8 cellular contexts compared by ENCODE assay signal in the genomic region with DNA sequence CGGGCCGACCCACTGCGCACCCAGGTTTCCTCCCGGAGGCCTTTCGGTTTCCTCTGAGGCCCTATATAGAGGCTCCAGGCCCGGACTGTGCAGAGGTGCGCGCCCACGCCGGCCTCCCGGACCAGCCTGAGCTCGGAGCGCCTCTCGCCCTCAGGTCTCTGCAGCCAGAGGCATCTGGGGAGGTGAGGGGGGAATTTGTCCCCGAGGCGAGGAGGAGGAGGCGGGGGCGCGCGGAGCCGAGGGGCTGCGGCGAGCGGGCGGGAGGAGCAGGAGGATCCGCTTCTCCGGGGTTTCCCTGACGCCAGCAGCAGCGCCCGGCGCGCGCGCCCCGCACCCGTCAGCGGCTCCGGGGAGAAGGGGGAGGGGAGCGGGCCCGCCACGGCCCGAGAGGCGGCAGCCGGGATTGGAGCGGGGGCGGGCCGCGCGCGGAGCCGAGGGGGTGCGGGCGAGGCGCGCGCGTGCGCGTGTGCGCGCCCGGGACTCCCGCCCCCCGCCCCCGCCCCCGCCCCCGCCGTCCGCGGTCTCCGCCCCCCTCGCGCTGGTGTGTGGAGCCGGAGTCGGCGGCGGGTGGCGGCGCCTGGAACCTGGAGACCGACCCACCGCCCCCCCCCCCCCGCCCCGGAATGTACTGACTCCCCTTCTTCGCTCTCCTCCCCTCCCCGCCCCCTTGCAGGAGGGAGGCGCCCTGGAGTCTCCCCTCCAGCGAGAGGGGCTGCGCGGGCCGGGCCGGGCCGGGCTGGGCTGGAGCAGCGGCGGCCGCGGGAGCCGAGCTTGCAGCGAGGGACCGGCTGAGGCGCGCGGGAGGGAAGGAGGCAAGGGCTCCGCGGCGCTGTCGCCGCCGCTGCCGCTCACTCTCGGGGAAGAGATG. TPM values are rescaled to one million over a fixed set of nuclear protein-coding genes. Genes with fewer than 3 reads are reported as not detected.
A peak's percentile ranks its signal among the peaks of the same experiment; 100 is the strongest.
DNase-seq lines count a peak whose midpoint lies in the region; ATAC-seq and TF ChIP-seq lines count a peak whose summit lies in the region.

A gene with protein sequence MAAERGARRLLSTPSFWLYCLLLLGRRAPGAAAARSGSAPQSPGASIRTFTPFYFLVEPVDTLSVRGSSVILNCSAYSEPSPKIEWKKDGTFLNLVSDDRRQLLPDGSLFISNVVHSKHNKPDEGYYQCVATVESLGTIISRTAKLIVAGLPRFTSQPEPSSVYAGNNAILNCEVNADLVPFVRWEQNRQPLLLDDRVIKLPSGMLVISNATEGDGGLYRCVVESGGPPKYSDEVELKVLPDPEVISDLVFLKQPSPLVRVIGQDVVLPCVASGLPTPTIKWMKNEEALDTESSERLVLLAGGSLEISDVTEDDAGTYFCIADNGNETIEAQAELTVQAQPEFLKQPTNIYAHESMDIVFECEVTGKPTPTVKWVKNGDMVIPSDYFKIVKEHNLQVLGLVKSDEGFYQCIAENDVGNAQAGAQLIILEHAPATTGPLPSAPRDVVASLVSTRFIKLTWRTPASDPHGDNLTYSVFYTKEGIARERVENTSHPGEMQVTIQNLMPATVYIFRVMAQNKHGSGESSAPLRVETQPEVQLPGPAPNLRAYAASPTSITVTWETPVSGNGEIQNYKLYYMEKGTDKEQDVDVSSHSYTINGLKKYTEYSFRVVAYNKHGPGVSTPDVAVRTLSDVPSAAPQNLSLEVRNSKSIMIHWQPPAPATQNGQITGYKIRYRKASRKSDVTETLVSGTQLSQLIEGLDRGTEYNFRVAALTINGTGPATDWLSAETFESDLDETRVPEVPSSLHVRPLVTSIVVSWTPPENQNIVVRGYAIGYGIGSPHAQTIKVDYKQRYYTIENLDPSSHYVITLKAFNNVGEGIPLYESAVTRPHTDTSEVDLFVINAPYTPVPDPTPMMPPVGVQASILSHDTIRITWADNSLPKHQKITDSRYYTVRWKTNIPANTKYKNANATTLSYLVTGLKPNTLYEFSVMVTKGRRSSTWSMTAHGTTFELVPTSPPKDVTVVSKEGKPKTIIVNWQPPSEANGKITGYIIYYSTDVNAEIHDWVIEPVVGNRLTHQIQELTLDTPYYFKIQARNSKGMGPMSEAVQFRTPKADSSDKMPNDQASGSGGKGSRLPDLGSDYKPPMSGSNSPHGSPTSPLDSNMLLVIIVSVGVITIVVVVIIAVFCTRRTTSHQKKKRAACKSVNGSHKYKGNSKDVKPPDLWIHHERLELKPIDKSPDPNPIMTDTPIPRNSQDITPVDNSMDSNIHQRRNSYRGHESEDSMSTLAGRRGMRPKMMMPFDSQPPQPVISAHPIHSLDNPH (N-terminal part only) (plus strand): TSS at position 653 of the 868 bp plus-strand sequence. CDS start 213 bp downstream, at position 866.

- no peaks in the 10 kb centered on the region for H3K36me3 ChIP-seq in HAP-1 (replicated peaks)
- H3K36me3 ChIP-seq in heart left ventricle: no peaks in the 10 kb centered on the region
- H3K36me3 ChIP-seq in parathyroid adenoma (ENCODE audit: control insufficient read depth, insufficient read depth, low read length): no peaks in the 10 kb centered on the region
- H3K36me3 ChIP-seq in thymus (ENCODE audit: control insufficient read depth, insufficient read depth): no peaks in the 10 kb centered on the region

- ATAC-seq in heart left ventricle: peak; percentile 84 to 96 (median 96)

- peak within 1 kb of the TSS; percentile 75 for H3K4me2 ChIP-seq in parathyroid adenoma (ENCODE audit: low read length)

- DNase-seq in DMS53 (lab: John Stamatoyannopoulos, UW) (peak; percentile 91), HAP-1 (ENCODE audit: low spot score in 2 of 2) (peak; percentile 96 to 97), NCI-H1092 treated with DMSO at 0.1 percent for 48 hours (lab: John Stamatoyannopoulos, UW) (peak; percentile 76), T-helper 1 cell (peak; percentile 73 to 88 (median 76)), amniotic epithelial cell (ENCODE audit: low read depth) (peak; percentile 62), heart left ventricle (peak; percentile 88 to 93 (median 88))

- peak within 1 kb of the TSS; percentile 91 for H3K9ac ChIP-seq in parathyroid adenoma

- peaks cover 12% of the 10 kb centered on the region for H3K4me1 ChIP-seq in HAP-1
- peaks cover 0 to 19% (median 8%) of the 10 kb centered on the region in 12 donors for H3K4me1 ChIP-seq in heart left ventricle
- H3K4me1 ChIP-seq in parathyroid adenoma: peaks cover 8% of the 10 kb centered on the region
- H3K4me1 ChIP-seq in thymus (ENCODE audit: control insufficient read depth, insufficient read depth, low read length): peaks cover 6% of the 10 kb centered on the region

- intact Hi-C loops in heart left ventricle (cut with DNase I): loop anchor here in 2 of 10 donors (2.0 to 10.0 kb wide), 2 partner anchors 267 to 269 kb away; a partner anchor contains a TSS

- no peaks in the 10 kb centered on the region for H3K79me2 ChIP-seq in parathyroid adenoma

- in situ Hi-C loops in HAP-1 (cut with MboI; ENCODE audit: low sequenced_read_pairs): no loop called here

- TF ChIP-seq CTCF in heart left ventricle (IDR thresholded peaks at IDR 0.05) (no peak), parathyroid adenoma (IDR thresholded peaks at IDR 0.05) (no peak)

- peak within 1 kb of the TSS; percentile 82 for H2AFZ ChIP-seq in parathyroid adenoma

- H3K27me3 ChIP-seq in HAP-1 (ENCODE audit: low read depth) (peaks cover 2% of the 10 kb centered on the region; the same call in 1 of the 2 replicates), heart left ventricle (peaks cover 0 to 37% (median 0%) of the 10 kb centered on the region in 9 donors), parathyroid adenoma (ENCODE audit: control insufficient read depth, insufficient read depth, low read length) (no peaks in the 10 kb centered on the region), thymus (ENCODE audit: control insufficient read depth, insufficient read depth) (peaks cover 49% of the 10 kb centered on the region)

- H3K9me3 ChIP-seq in HAP-1 (no peaks in the 10 kb centered on the region), heart left ventricle (no peaks in the 10 kb centered on the region), parathyroid adenoma (ENCODE audit: control insufficient read depth, low read length) (no peaks in the 10 kb centered on the region), thymus (ENCODE audit: control insufficient read depth) (no peaks in the 10 kb centered on the region)

- peak in 1 of 2 donors; percentile 45 for TF ChIP-seq POLR2A in heart left ventricle (IDR thresholded peaks at IDR 0.05)

- H3K27ac ChIP-seq in heart left ventricle: peak within 1 kb of the TSS; percentile 74 to 97 (median 92)
- H3K27ac ChIP-seq in parathyroid adenoma: peak within 1 kb of the TSS; percentile 96
- peak within 1 kb of the TSS; percentile 79 for H3K27ac ChIP-seq in thymus (ENCODE audit: low read depth)

- 0 to 4% (median 0%) methylated on average over 8 to 99 of the region's 110 CpGs for WGBS in heart left ventricle, 4 donors
- WGBS in thymus: under 1% methylated on average over 105 of the region's 110 CpGs

- H3K4me3 ChIP-seq in HAP-1: peak within 1 kb of the TSS; percentile 80
- H3K4me3 ChIP-seq in heart left ventricle: peak within 1 kb of the TSS; percentile 73 to 97 (median 82)
- H3K4me3 ChIP-seq in parathyroid adenoma (ENCODE audit: low read depth, low read length): peak within 1 kb of the TSS; percentile 72
- peak within 1 kb of the TSS; percentile 73 for H3K4me3 ChIP-seq in thymus (ENCODE audit: low read length)

RNA-seq across cellular contexts. Expression of the gene that starts here (rescaled TPM):
- total RNA-seq in heart left ventricle: 10 to 100 TPM; 10.7 to 31.5 (median 13.5) TPM
- polyA plus RNA-seq in heart left ventricle: 1 to 10 TPM; 4.4 to 6.6 TPM
- 4.4 TPM for polyA plus RNA-seq in thymus

Comparison
In these comparisons a context has a peak if more than half of its experiments do, and no peak if none do; other contexts are left out.
1. Peak in every context shown above with its lines: DNase-seq, ATAC-seq, H3K4me3 ChIP-seq and H3K27ac ChIP-seq.